In the genomic region with DNA sequence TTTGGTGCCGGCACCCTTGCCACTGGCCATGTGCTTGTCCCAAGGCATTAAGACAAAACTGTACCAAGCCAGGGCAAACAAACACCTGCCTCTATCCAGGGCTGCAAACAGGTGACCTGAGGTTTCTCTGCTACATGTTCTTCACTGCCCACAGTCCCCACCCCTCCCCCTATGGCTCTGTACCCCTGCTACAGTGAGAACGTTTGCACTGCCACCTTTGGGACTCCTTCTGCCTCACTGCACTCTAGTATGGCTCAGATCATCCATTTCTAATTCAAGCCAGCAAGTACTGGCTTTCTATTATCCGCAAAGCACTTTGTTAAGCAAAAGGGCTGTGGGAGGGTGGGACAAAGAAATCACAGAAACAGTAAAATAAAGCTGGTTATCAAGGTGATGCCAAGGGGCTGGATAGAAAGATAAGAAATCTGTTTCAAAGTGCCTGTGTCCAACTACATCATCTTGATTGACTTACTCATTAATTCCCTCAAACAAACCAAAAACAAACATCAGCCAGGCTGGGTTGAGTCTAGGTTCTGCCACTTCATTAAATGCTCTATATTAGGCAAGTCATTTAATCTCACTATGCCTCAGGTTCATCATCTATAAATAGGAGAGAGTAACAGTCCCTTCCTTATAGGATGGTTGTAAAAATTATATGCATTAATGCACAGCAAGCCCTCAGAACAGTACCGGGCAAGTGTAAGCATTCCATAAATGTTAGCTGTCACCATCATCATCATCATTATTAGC, we compare ENCODE assay signal across 1 cellular context.
TF ChIP-seq lines count a peak whose summit lies in the region.

No MANE protein-coding gene starts in this region.

TF ChIP-seq in WTC11, 78 proteins besides CTCF, POLR2A, EP300 and RAD21 (continued from another document):
- no peak for TF ChIP-seq ZNF512 (CRISPR knock-in tag; IDR thresholded peaks at IDR 0.05; ENCODE audit: borderline replicate concordance)
TF ChIP-seq in WTC11: peak in this region for 0.
